22 cellular contexts compared by ENCODE assay signal in the genomic region with DNA sequence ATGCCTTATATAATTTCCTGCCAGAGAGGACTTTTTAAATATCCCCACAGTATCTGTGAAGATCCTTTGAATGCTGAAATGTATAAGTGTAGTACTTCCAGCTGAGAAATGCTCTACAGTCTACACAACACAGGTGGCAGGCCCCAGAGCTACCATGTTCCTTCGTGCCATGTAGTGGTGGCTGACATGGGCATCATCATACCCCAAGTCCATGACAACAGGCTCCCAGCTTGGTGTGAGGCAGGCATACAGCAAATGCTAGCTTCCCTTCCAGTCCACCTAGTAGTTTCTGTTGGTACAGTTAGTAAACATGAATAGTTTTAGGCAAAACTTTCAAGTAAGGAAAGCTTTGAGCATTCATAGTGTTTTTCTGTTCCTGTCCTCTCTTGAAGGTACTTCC.
DNase-seq lines count a peak whose midpoint lies in the region; ATAC-seq and TF ChIP-seq lines count a peak whose summit lies in the region.
"Had no signal": no experiment of that assay in that cellular context is flagged by ENCODE, and none has a peak within 500 bp of the region (broad histone marks: within the 10 kb centered on the region; RNA-seq: fewer than 3 reads in every experiment).

No MANE protein-coding gene starts in this region.

- RAD21 ChIA-PET in HCT116 (lab: Charles Lee; ENCODE audit: low non-redundant PET in 1 of 2, low total read pairs in 2 of 2, uncharacterized antibody in 2 of 2, unreplicated experiment in 2 of 2) = no interaction called here

- no peak overlapping the region for H3K4me3 Mint-ChIP-seq in activated naive CD4-positive, alpha-beta T cell treated with anti-CD3 and anti-CD28 coated beads, Interleukin-2, amount 10 ng/mL, durations not matched to agents 7 days and 5 days
- H3K4me3 Mint-ChIP-seq in activated CD4-positive, alpha-beta memory T cell treated with anti-CD3 and anti-CD28 coated beads, Interleukin-2, amount 10 ng/mL, durations not matched to agents 7 days and 5 days = no peak overlapping the region
- H3K4me3 Mint-ChIP-seq: CD14-positive monocyte, nephron progenitor cell, type B pancreatic cell had no signal

- peaks cover 4 to 10% of the 10 kb centered on the region in 2 experiments; a peak in 2 of 4 replicates for H3K4me1 ChIP-seq in HCT116 (ENCODE audit: control insufficient read depth in 1 of 2, insufficient read depth in 2 of 2, low read length in 2 of 2)
- H3K4me1 ChIP-seq in mesenchymal stem cell (ENCODE audit: control insufficient read depth, insufficient read depth, low read depth, low read length) = peaks cover 5% of the 10 kb centered on the region

- H3K27ac ChIP-seq in HCT116 (ENCODE audit: low read depth, low read length) (no peak overlapping the region), mesenchymal stem cell (ENCODE audit: low read length, poor library complexity, severe bottlenecking) (peak overlapping the region; percentile 2)
- H3K27ac ChIP-seq: HL-60, PC-9, SJCRH30 had no signal

- no peak for TF ChIP-seq CTCF in HCT116 (IDR thresholded peaks at IDR 0.05 in 2 of 3, conservative IDR thresholded peaks at IDR 0.05 in 1 of 3; ENCODE audit: borderline replicate concordance in 1 of 3, insufficient read depth in 1 of 3, low read depth in 2 of 3, low read length in 2 of 3)

- ATAC-seq in HCT116 (no peak), HG03460 (IDR thresholded peaks at IDR 0.05; ENCODE audit: unreplicated experiment) (no peak)
- ATAC-seq: left colon had no signal

- H4K91ac ChIP-seq in mesenchymal stem cell (ENCODE audit: low read length) = no peak overlapping the region

- POLR2A ChIA-PET in HCT116 (lab: Charles Lee) = no interaction called here
- POLR2A ChIA-PET in activated CD4-positive, alpha-beta memory T cell treated with anti-CD3 and anti-CD28 coated beads, Interleukin-2, amount 10 ng/mL, durations not matched to agents 7 days and 5 days (lab: Charles Lee) = no interaction called here

- no peak overlapping the region for H2BK15ac ChIP-seq in mesenchymal stem cell (ENCODE audit: low read depth, poor library complexity, severe bottlenecking)

- H3K9me3 ChIP-seq in HCT116 (ENCODE audit: control insufficient read depth in 1 of 2, insufficient read depth in 1 of 2, low read depth in 1 of 2, low read length in 2 of 2) (no peaks in the 10 kb centered on the region), mesenchymal stem cell (ENCODE audit: control insufficient read depth, low read length) (no peaks in the 10 kb centered on the region)
- H3K9me3 ChIP-seq: SJCRH30 had no signal

- H3K9me3 Mint-ChIP-seq in activated naive CD4-positive, alpha-beta T cell treated with anti-CD3 and anti-CD28 coated beads, Interleukin-2, amount 10 ng/mL, durations not matched to agents 7 days and 5 days = peaks cover 2% of the 10 kb centered on the region
- no peaks in the 10 kb centered on the region for H3K9me3 Mint-ChIP-seq in activated CD4-positive, alpha-beta memory T cell treated with anti-CD3 and anti-CD28 coated beads, Interleukin-2, amount 10 ng/mL, durations not matched to agents 7 days and 5 days
- H3K9me3 Mint-ChIP-seq: CD14-positive monocyte, nephron progenitor cell, type B pancreatic cell had no signal

- no peak overlapping the region for H3K18ac ChIP-seq in mesenchymal stem cell (ENCODE audit: low read depth in 1 of 2, low read length in 2 of 2)

- no peak overlapping the region for H2AK5ac ChIP-seq in mesenchymal stem cell (ENCODE audit: low read length, severe bottlenecking)

- CTCF ChIA-PET in activated naive CD4-positive, alpha-beta T cell treated with anti-CD3 and anti-CD28 coated beads, Interleukin-2, amount 10 ng/mL, durations not matched to agents 7 days and 5 days (lab: Charles Lee) = interaction anchor here (1.7 kb wide), 1 partner anchor 17 kb away, joined by 8 read pairs; no protein-coding TSS in a partner anchor
- CTCF ChIA-PET in HCT116 (lab: Charles Lee) = no interaction called here
- CTCF ChIA-PET in activated CD4-positive, alpha-beta memory T cell treated with anti-CD3 and anti-CD28 coated beads, Interleukin-2, amount 10 ng/mL, durations not matched to agents 7 days and 5 days (lab: Charles Lee) = interaction anchor here (0.9 kb wide), 1 partner anchor 17 kb away, joined by 4 read pairs; no protein-coding TSS in a partner anchor

- peaks cover 48% of the 10 kb centered on the region for H3K4me1 Mint-ChIP-seq in activated naive CD4-positive, alpha-beta T cell treated with anti-CD3 and anti-CD28 coated beads, Interleukin-2, amount 10 ng/mL, durations not matched to agents 7 days and 5 days
- peaks cover 27% of the 10 kb centered on the region for H3K4me1 Mint-ChIP-seq in activated CD4-positive, alpha-beta memory T cell treated with anti-CD3 and anti-CD28 coated beads, Interleukin-2, amount 10 ng/mL, durations not matched to agents 7 days and 5 days
- H3K4me1 Mint-ChIP-seq: CD14-positive monocyte had no signal

- H3K4ac ChIP-seq in mesenchymal stem cell (ENCODE audit: low read depth in 1 of 2, low read length in 2 of 2) = no peak overlapping the region

- no peak overlapping the region for H2BK120ac ChIP-seq in mesenchymal stem cell (ENCODE audit: low read depth, low read length)

- H4K8ac ChIP-seq in mesenchymal stem cell (ENCODE audit: low read length) = no peak overlapping the region

- no peaks in the 10 kb centered on the region for H3K9me2 ChIP-seq in HCT116 (ENCODE audit: insufficient read depth)

- no peak overlapping the region for H3K9ac ChIP-seq in HCT116 (ENCODE audit: low read length)
- H3K9ac ChIP-seq in mesenchymal stem cell (ENCODE audit: low read length) = no peak overlapping the region

- H3K36me3 Mint-ChIP-seq in activated naive CD4-positive, alpha-beta T cell treated with anti-CD3 and anti-CD28 coated beads, Interleukin-2, amount 10 ng/mL, durations not matched to agents 7 days and 5 days = peaks cover 75% of the 10 kb centered on the region
- H3K36me3 Mint-ChIP-seq in activated CD4-positive, alpha-beta memory T cell treated with anti-CD3 and anti-CD28 coated beads, Interleukin-2, amount 10 ng/mL, durations not matched to agents 7 days and 5 days (ENCODE audit: low read depth) = peaks cover 63% of the 10 kb centered on the region

- H2BK5ac ChIP-seq in mesenchymal stem cell (ENCODE audit: low read depth, low read length, poor library complexity, severe bottlenecking) = no peak overlapping the region

- no peak for TF ChIP-seq POLR2A in HCT116 (IDR thresholded peaks at IDR 0.05; ENCODE audit: borderline replicate concordance, extremely low read depth, insufficient read depth, insufficient read length)

- 20% methylated on average over 1 of the region's 1 CpG for WGBS in mesenchymal stem cell

- no peaks in the 10 kb centered on the region for H4K20me1 ChIP-seq in HCT116 (ENCODE audit: insufficient read depth)

- no peak overlapping the region for H2BK12ac ChIP-seq in mesenchymal stem cell (ENCODE audit: low read length in 2 of 2)

- H3K4me3 ChIP-seq in HCT116 (replicated peaks in 1 of 2; ENCODE audit: low read depth in 1 of 2, low read length in 2 of 2) (no peak overlapping the region), mesenchymal stem cell (ENCODE audit: insufficient read depth in 1 of 2, low read depth in 1 of 2, low read length in 2 of 2) (no peak overlapping the region)
- H3K4me3 ChIP-seq: PC-9, SJCRH30 had no signal

- no peak for TF ChIP-seq RAD21 in HCT116 (IDR thresholded peaks at IDR 0.05; ENCODE audit: low read depth)

- no peaks in the 10 kb centered on the region for H3K27me3 ChIP-seq in HCT116 (ENCODE audit: insufficient read depth, low read length)
- H3K27me3 ChIP-seq in mesenchymal stem cell (ENCODE audit: control insufficient read depth in 1 of 2, insufficient read depth in 1 of 2, low read length in 2 of 2) = no peaks in the 10 kb centered on the region
- H3K27me3 ChIP-seq: SJCRH30 had no signal

- H3K79me1 ChIP-seq in mesenchymal stem cell (replicated peaks; ENCODE audit: low read length, poor library complexity, severe bottlenecking) = peaks cover 5% of the 10 kb centered on the region

- no peaks in the 10 kb centered on the region for H3K79me2 ChIP-seq in HCT116 (ENCODE audit: insufficient read depth, low read length)

- peaks cover 0 to 7% of the 10 kb centered on the region in 2 experiments; a peak in 2 of 4 replicates for H3K36me3 ChIP-seq in HCT116 (ENCODE audit: control insufficient read depth in 1 of 2, insufficient read depth in 2 of 2, low read length in 2 of 2)
- peaks cover 9 to 79% of the 10 kb centered on the region in 2 experiments for H3K36me3 ChIP-seq in mesenchymal stem cell (ENCODE audit: control insufficient read depth in 1 of 2, insufficient read depth in 2 of 2, low read depth in 1 of 2, low read length in 2 of 2)

- H3K27me3 Mint-ChIP-seq in activated naive CD4-positive, alpha-beta T cell treated with anti-CD3 and anti-CD28 coated beads, Interleukin-2, amount 10 ng/mL, durations not matched to agents 7 days and 5 days = no peaks in the 10 kb centered on the region
- no peaks in the 10 kb centered on the region for H3K27me3 Mint-ChIP-seq in activated CD4-positive, alpha-beta memory T cell treated with anti-CD3 and anti-CD28 coated beads, Interleukin-2, amount 10 ng/mL, durations not matched to agents 7 days and 5 days
- H3K27me3 Mint-ChIP-seq: type B pancreatic cell had no signal

- no peak overlapping the region for H3K14ac ChIP-seq in mesenchymal stem cell (ENCODE audit: low read length in 2 of 2)

- no peak for DNase-seq in activated naive CD4-positive, alpha-beta T cell treated with anti-CD3 and anti-CD28 coated beads, Interleukin-2, amount 10 ng/mL, durations not matched to agents 7 days and 5 days
- no peak for DNase-seq in activated naive CD4-positive, alpha-beta T cell (lab: John Stamatoyannopoulos, UW)
- DNase-seq in HCT116 (ENCODE audit: low read depth, low spot score) (no peak), mesenchymal stem cell (no peak), occipital lobe (lab: John Stamatoyannopoulos, UW) (no peak), SIG-M5 (lab: John Stamatoyannopoulos, UW) (no peak)
- DNase-seq in activated CD4-positive, alpha-beta memory T cell treated with anti-CD3 and anti-CD28 coated beads, Interleukin-2, amount 10 ng/mL, durations not matched to agents 7 days and 5 days = no peak
- DNase-seq: activated gamma-delta T cell; DMS153; GDM1; glutamatergic neuron; left colon; NCI-H1694 treated with DMSO at 0.1 percent for 48 hours; NCI-H2227 treated with DMSO at 0.1 percent for 48 hours; nephron progenitor cell; SJCRH30; stimulated activated CD4-positive, alpha-beta T cell treated with anti-CD3 and anti-CD28 coated beads, Interleukin-2, amount 100 ng/mL, for 24 hours had no signal

- H3K23ac ChIP-seq in mesenchymal stem cell (ENCODE audit: low read length in 2 of 2) = no peak overlapping the region

- intact Hi-C loops in HCT116 (cut with micrococcal nuclease) = no loop called here

- H3K27ac Mint-ChIP-seq in activated naive CD4-positive, alpha-beta T cell treated with anti-CD3 and anti-CD28 coated beads, Interleukin-2, amount 10 ng/mL, durations not matched to agents 7 days and 5 days = peak overlapping the region; percentile 96
- H3K27ac Mint-ChIP-seq in activated CD4-positive, alpha-beta memory T cell treated with anti-CD3 and anti-CD28 coated beads, Interleukin-2, amount 10 ng/mL, durations not matched to agents 7 days and 5 days = peak overlapping the region; percentile 68
- H3K27ac Mint-ChIP-seq: nephron progenitor cell, type B pancreatic cell had no signal

- H2AFZ ChIP-seq in HCT116 (ENCODE audit: low read depth, low read length, poor library complexity, severe bottlenecking) (no peak overlapping the region), mesenchymal stem cell (ENCODE audit: low read depth, low read length) (no peak overlapping the region)
- H2AFZ ChIP-seq: PC-9 had no signal

- no TSS peak for BruUV-seq in HCT116 (replicated peaks; lab: Mats Ljungman, UMichigan)

- peak overlapping the region; percentile 30; the same call in 1 of the 2 replicates for H3K4me2 ChIP-seq in HCT116 (ENCODE audit: low read length)
- H3K4me2 ChIP-seq in mesenchymal stem cell (ENCODE audit: low read length, poor library complexity, severe bottlenecking) = no peak overlapping the region
- H3K4me2 ChIP-seq: PC-9 had no signal
